ENCODE assay signal across 21 cellular contexts in the genomic region with DNA sequence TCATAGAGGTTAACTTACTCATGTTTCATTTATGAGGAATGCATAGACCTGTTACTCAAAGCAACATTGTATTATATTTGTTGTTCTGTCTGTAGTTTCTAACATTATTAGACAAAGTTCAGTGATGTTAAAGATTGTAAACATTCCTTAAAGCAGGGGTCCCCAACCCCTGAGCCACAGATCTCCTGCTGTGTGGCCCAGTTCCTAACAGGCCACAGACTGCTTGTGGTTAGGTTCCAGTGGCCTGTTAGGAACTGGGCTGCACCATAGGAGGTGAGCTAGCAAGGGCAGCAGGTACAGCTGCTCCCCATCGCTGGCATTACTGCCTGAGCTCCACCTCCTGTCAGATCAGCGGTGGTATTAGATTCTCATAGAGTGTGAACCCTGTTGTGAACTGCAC.
DNase-seq lines count a peak whose midpoint lies in the region; ATAC-seq lines count a peak whose summit lies in the region.
"Had no signal": no experiment of that assay in that cellular context is flagged by ENCODE, and none has a peak within 500 bp of the region (broad histone marks: within the 10 kb centered on the region; RNA-seq: fewer than 3 reads in every experiment).

No MANE protein-coding gene starts in this region.

- ATAC-seq in GM19351 (IDR thresholded peaks at IDR 0.05; ENCODE audit: unreplicated experiment) = no peak
- ATAC-seq in GM21529 (IDR thresholded peaks at IDR 0.05; ENCODE audit: unreplicated experiment) = no peak

- in situ Hi-C loops in Caki2 (cut with HindIII; ENCODE audit: low pct_unique_long_range_greater_than_20kb, low sequenced_read_pairs) = no loop called here

- DNase-seq in Caki2 (ENCODE audit: low read depth) = peak; percentile 2
- DNase-seq in RPMI7951 (ENCODE audit: low read depth) = peak; percentile 6
- peak; percentile 33 for DNase-seq in brain pericyte (ENCODE audit: low read depth, low spot score)
- peak; percentile 47 for DNase-seq in renal cortical epithelial cell (ENCODE audit: low read depth)
- DNase-seq in activated CD4-positive, CD25-positive, alpha-beta regulatory T cell (lab: John Stamatoyannopoulos, UW) = no peak
- DNase-seq in NCI-H345 treated with DMSO at 0.1 percent for 48 hours (lab: John Stamatoyannopoulos, UW; ENCODE audit: unreplicated experiment) = no peak
- DNase-seq: activated CD4-positive, alpha-beta T cell treated with anti-CD3 and anti-CD28 coated beads, Interleukin-2, amount 50 U/mL, for 4 hours; activated CD8-positive, alpha-beta memory T cell treated with anti-CD3 and anti-CD28 coated beads, Interleukin-2, amount 50 U/mL, for 4 hours; activated naive CD8-positive, alpha-beta T cell treated with anti-CD3 and anti-CD28 coated beads for 36 hours; NCI-H1048; NCI-H2029; NCI-H2227 treated with DMSO at 0.1 percent for 48 hours; NCI-H82; nucleus accumbens; OCI-M1; SIG-M5; T-helper 2 cell; upper lobe of left lung; WERI-Rb-1 had no signal

Comparison
In these comparisons a context has a peak if more than half of its experiments do, and no peak if none do; other contexts are left out.
1. DNase-seq: peak in Caki2 (single experiment), RPMI7951 (single experiment), brain pericyte (single experiment) and renal cortical epithelial cell (single experiment); none in activated CD4-positive, CD25-positive, alpha-beta regulatory T cell (0 of 4) and NCI-H345 treated with DMSO at 0.1 percent for 48 hours (single experiment).